ENCODE assay signal across 12 cellular contexts in the genomic region with DNA sequence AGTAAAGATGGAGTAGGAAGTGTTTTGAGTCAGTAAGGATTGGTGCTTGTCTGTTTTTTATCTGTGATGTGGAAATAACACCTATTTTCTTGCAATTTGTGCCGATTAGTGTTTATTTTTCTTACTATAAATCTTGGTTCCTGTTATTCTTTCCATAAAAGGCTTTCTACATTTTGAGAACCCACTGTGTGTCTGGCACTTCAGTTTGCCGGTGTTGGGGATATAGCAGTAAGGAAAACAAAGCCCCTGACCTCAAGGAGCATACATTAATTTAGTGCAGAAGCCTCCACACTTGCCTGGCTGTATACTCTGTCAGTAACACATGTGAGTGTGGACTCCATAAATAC. TPM values are rescaled to one million over a fixed set of nuclear protein-coding genes. Genes with fewer than 3 reads are reported as not detected.
DNase-seq lines count a peak whose midpoint lies in the region; ATAC-seq, FAIRE-seq and TF ChIP-seq lines count a peak whose summit lies in the region.
"Had no signal": no experiment of that assay in that cellular context is flagged by ENCODE, and none has a peak within 500 bp of the region (broad histone marks: within the 10 kb centered on the region; RNA-seq: fewer than 3 reads in every experiment).

No MANE protein-coding gene starts in this region.

- POLR2A ChIA-PET in activated CD4-positive, alpha-beta T cell treated with anti-CD3 and anti-CD28 coated beads, Interleukin-2, amount 10 ng/mL, durations not matched to agents 7 days and 5 days (lab: Charles Lee): no interaction called here
- POLR2A ChIA-PET in PC-3 (lab: Charles Lee; ENCODE audit: unreplicated experiment) (no interaction called here), K562 (lab: Yijun Ruan, JAX) (no interaction called here)

- CTCF ChIA-PET in activated CD4-positive, alpha-beta T cell treated with anti-CD3 and anti-CD28 coated beads, Interleukin-2, amount 10 ng/mL, durations not matched to agents 7 days and 5 days (lab: Charles Lee): interaction anchor here (0.8 to 0.9 kb wide), 2 partner anchors 9 to 14 kb away, joined by 3 to 4 read pairs; no protein-coding TSS in a partner anchor
- CTCF ChIA-PET in PC-3 (lab: Charles Lee) (no interaction called here), K562 (lab: Yijun Ruan, JAX; ENCODE audit: low intra/inter-chr PET ratio) (interaction anchor here (1.8 to 2.1 kb wide), 2 partner anchors 73 to 441 kb away, joined by 4 to 13 read pairs; no protein-coding TSS in a partner anchor)

- BruUV-seq in PC-3 (replicated peaks; lab: Mats Ljungman, UMichigan) (no TSS peak), K562 (replicated peaks; lab: Mats Ljungman, UMichigan) (no TSS peak)

- intact Hi-C loops in PC-3 (cut with micrococcal nuclease) (loop anchor here (2.0 kb wide), 1 partner anchor 46 kb away; a partner anchor contains a TSS), K562 (cut with micrococcal nuclease) (loop anchor here (5.0 kb wide), 1 partner anchor 46 kb away; a partner anchor contains a TSS), gastrocnemius medialis (cut with DNase I; ENCODE audit: low total_unique reads) (loop anchor here (5.0 kb wide), 1 partner anchor 41 kb away; no protein-coding TSS in a partner anchor)

- 63% methylated on average over 2 of the region's 2 CpGs for WGBS in K562 (ENCODE audit: insufficient coverage, low coverage, missing lambda C conversion rate)

- no peak for TF ChIP-seq CTCF in PC-3 (conservative IDR thresholded peaks at IDR 0.05; ENCODE audit: low read depth, low read length)
- TF ChIP-seq CTCF in K562 (IDR thresholded peaks at IDR 0.05 in 2 of 3, conservative IDR thresholded peaks at IDR 0.05 in 1 of 3; ENCODE audit: insufficient read depth in 2 of 3, low read depth in 1 of 3, low read length in 3 of 3): no peak
- no peak for TF ChIP-seq CTCF in gastrocnemius medialis (IDR thresholded peaks at IDR 0.05 in 4 of 5, conservative IDR thresholded peaks at IDR 0.05 in 1 of 5)
- no peak for TF ChIP-seq CTCF in neural progenitor cell (IDR thresholded peaks at IDR 0.05)

- TF ChIP-seq EP300 in K562 (IDR thresholded peaks at IDR 0.05; ENCODE audit: low read length): no peak

- H3K4me2 ChIP-seq in PC-3 (ENCODE audit: low read length): peak overlapping the region; percentile 78
- no peak overlapping the region for H3K4me2 ChIP-seq in K562 (ENCODE audit: insufficient read depth, low read length)
- H3K4me2 ChIP-seq in neural progenitor cell: no peak overlapping the region

- TF ChIP-seq POLR2A in K562 (conservative IDR thresholded peaks at IDR 0.05): no peak
- no peak for TF ChIP-seq POLR2A in gastrocnemius medialis (IDR thresholded peaks at IDR 0.05)

- H3K27ac Mint-ChIP-seq in activated CD4-positive, alpha-beta T cell treated with anti-CD3 and anti-CD28 coated beads, Interleukin-2, amount 10 ng/mL, durations not matched to agents 7 days and 5 days: peak overlapping the region; percentile 78
- no peak overlapping the region for H3K27ac Mint-ChIP-seq in neural progenitor cell

- H4K20me1 ChIP-seq in PC-3 (ENCODE audit: low read length): peaks cover 15% of the 10 kb centered on the region; the same call in 1 of the 2 replicates
- H4K20me1 ChIP-seq in K562 (replicated peaks; ENCODE audit: control insufficient read depth, insufficient read depth, low read length): peaks cover 15% of the 10 kb centered on the region; the same call in 1 of the 2 replicates
- H4K20me1 ChIP-seq in neural progenitor cell (ENCODE audit: low read depth): peaks cover 4% of the 10 kb centered on the region

- no peaks in the 10 kb centered on the region for H3K9me3 Mint-ChIP-seq in activated CD4-positive, alpha-beta T cell treated with anti-CD3 and anti-CD28 coated beads, Interleukin-2, amount 10 ng/mL, durations not matched to agents 7 days and 5 days
- no peaks in the 10 kb centered on the region for H3K9me3 Mint-ChIP-seq in neural progenitor cell

- TF ChIP-seq RAD21 in K562 (CRISPR knock-in tag; conservative IDR thresholded peaks at IDR 0.05 in 1 of 2, IDR thresholded peaks at IDR 0.05 in 1 of 2): no peak

- H3K36me3 ChIP-seq in PC-3 (ENCODE audit: low read depth, low read length) (peaks cover 24% of the 10 kb centered on the region), K562 (ENCODE audit: control insufficient read depth, insufficient read depth, low read length) (peaks cover 77% of the 10 kb centered on the region), gastrocnemius medialis (peaks cover 3 to 54% of the 10 kb centered on the region in 2 donors), neural progenitor cell (peaks cover 32% of the 10 kb centered on the region)
- H3K36me3 ChIP-seq: ovary had no signal

- peaks cover 3% of the 10 kb centered on the region for H3F3A ChIP-seq in PC-3 (ENCODE audit: low read length, unreplicated experiment)
- H3F3A ChIP-seq in neural progenitor cell (ENCODE audit: low read depth): peaks cover 24% of the 10 kb centered on the region

- no peaks in the 10 kb centered on the region for H3K9me3 ChIP-seq in PC-3 (ENCODE audit: low read length)
- no peaks in the 10 kb centered on the region for H3K9me3 ChIP-seq in K562 (replicated peaks; ENCODE audit: control insufficient read depth, insufficient read depth, low read depth, low read length)
- H3K9me3 ChIP-seq in gastrocnemius medialis: no peaks in the 10 kb centered on the region
- no peaks in the 10 kb centered on the region for H3K9me3 ChIP-seq in neural progenitor cell (ENCODE audit: low read depth)
- H3K9me3 ChIP-seq: lower lobe of right lung, ovary had no signal

- H3K4me1 Mint-ChIP-seq in activated CD4-positive, alpha-beta T cell treated with anti-CD3 and anti-CD28 coated beads, Interleukin-2, amount 10 ng/mL, durations not matched to agents 7 days and 5 days: peaks cover 51% of the 10 kb centered on the region
- no peaks in the 10 kb centered on the region for H3K4me1 Mint-ChIP-seq in neural progenitor cell

- no peaks in the 10 kb centered on the region for H3K27me3 Mint-ChIP-seq in activated CD4-positive, alpha-beta T cell treated with anti-CD3 and anti-CD28 coated beads, Interleukin-2, amount 10 ng/mL, durations not matched to agents 7 days and 5 days
- no peaks in the 10 kb centered on the region for H3K27me3 Mint-ChIP-seq in neural progenitor cell (ENCODE audit: insufficient read depth, low read depth)

- H3K4me3 ChIP-seq in PC-3 (ENCODE audit: low read length) (0 out of 2 replicates have a peak overlapping the region, but pooled peaks have one; percentile 11), K562 (no peak overlapping the region), gastrocnemius medialis (no peak overlapping the region), neural progenitor cell (no peak overlapping the region)
- H3K4me3 ChIP-seq: lower lobe of right lung, ovary had no signal

- FAIRE-seq in K562 (lab: Jason Lieb, UNC): no peak

- peaks cover 67% of the 10 kb centered on the region for H3K36me3 Mint-ChIP-seq in activated CD4-positive, alpha-beta T cell treated with anti-CD3 and anti-CD28 coated beads, Interleukin-2, amount 10 ng/mL, durations not matched to agents 7 days and 5 days (ENCODE audit: low read depth)
- H3K36me3 Mint-ChIP-seq in neural progenitor cell: peaks cover 41% of the 10 kb centered on the region

- no peak overlapping the region for H2AFZ ChIP-seq in PC-3 (ENCODE audit: low read length)
- H2AFZ ChIP-seq in K562 (ENCODE audit: low read depth, low read length): no peak overlapping the region
- H2AFZ ChIP-seq in neural progenitor cell (replicated peaks): no peak overlapping the region

- 0 out of 2 replicates have a peak, but pooled peaks cover 9% of the 10 kb centered on the region for H3K79me2 ChIP-seq in PC-3 (ENCODE audit: low read length)
- H3K79me2 ChIP-seq in K562 (ENCODE audit: control insufficient read depth, insufficient read depth, low read length): peaks cover 11% of the 10 kb centered on the region; the same call in 2 of the 3 replicates
- peaks cover 36% of the 10 kb centered on the region for H3K79me2 ChIP-seq in neural progenitor cell (ENCODE audit: low read depth)

- ATAC-seq in PC-3 (no peak), K562 (no peak), gastrocnemius medialis (no peak), HG03460 (IDR thresholded peaks at IDR 0.05; ENCODE audit: unreplicated experiment) (no peak), GM21576 (IDR thresholded peaks at IDR 0.05; ENCODE audit: unreplicated experiment) (no peak)
- ATAC-seq: esophagus mucosa had no signal

- in situ Hi-C loops in K562 (cut with MboI) (no loop called here), gastrocnemius medialis (cut with MboI; ENCODE audit: low sequenced_read_pairs in 4 of 4) (no loop called here)

- no peak for DNase-seq in activated CD4-positive, alpha-beta T cell treated with anti-CD3 and anti-CD28 coated beads, Interleukin-2, amount 10 ng/mL, durations not matched to agents 7 days and 5 days
- no peak for DNase-seq in activated CD4-positive, alpha-beta T cell treated with anti-CD3 and anti-CD28 coated beads for 48 hours
- no peak for DNase-seq in PC-3
- no peak for DNase-seq in K562 (ENCODE audit: extremely low read depth in 1 of 4, low spot score in 3 of 4)
- no peak for DNase-seq in gastrocnemius medialis
- no peak for DNase-seq in neural progenitor cell (ENCODE audit: low spot score)
- DNase-seq: GOT3, lower lobe of right lung, ovary had no signal

- H3K4me3 Mint-ChIP-seq in activated CD4-positive, alpha-beta T cell treated with anti-CD3 and anti-CD28 coated beads, Interleukin-2, amount 10 ng/mL, durations not matched to agents 7 days and 5 days: peak overlapping the region; percentile 14
- no peak overlapping the region for H3K4me3 Mint-ChIP-seq in neural progenitor cell

- H3K9me2 ChIP-seq in PC-3 (replicated peaks; ENCODE audit: low read length): no peaks in the 10 kb centered on the region

- H3K27me3 ChIP-seq in PC-3 (ENCODE audit: low read length) (no peaks in the 10 kb centered on the region), K562 (ENCODE audit: control insufficient read depth in 2 of 2, insufficient read depth in 2 of 2, low read length in 2 of 2) (no peaks in the 10 kb centered on the region), gastrocnemius medialis (no peaks in the 10 kb centered on the region), neural progenitor cell (no peaks in the 10 kb centered on the region)
- H3K27me3 ChIP-seq: ovary had no signal

- H3K9ac ChIP-seq in PC-3 (ENCODE audit: low read length) (0 out of 2 replicates have a peak overlapping the region, but pooled peaks have one; percentile 9), K562 (ENCODE audit: insufficient read depth in 1 of 2, low read depth in 2 of 2, low read length in 2 of 2) (no peak overlapping the region), neural progenitor cell (no peak overlapping the region)

- H3K27ac ChIP-seq in PC-3 (ENCODE audit: low read length) (peak overlapping the region; percentile 64), K562 (ENCODE audit: extremely low read depth, low read depth, low read length) (peak overlapping the region; percentile 11; the same call in 1 of the 3 replicates), gastrocnemius medialis (peak overlapping the region; percentile 31 to 56 (median 46)), neural progenitor cell (no peak overlapping the region)
- H3K27ac ChIP-seq: lower lobe of right lung, ovary had no signal

- H3K4me1 ChIP-seq in PC-3 (ENCODE audit: insufficient read depth, low read length) (peaks cover 16% of the 10 kb centered on the region), K562 (replicated peaks in 1 of 2; ENCODE audit: control insufficient read depth in 2 of 2, insufficient read depth in 2 of 2, low read length in 2 of 2) (peaks cover 9 to 11% of the 10 kb centered on the region in 2 experiments), gastrocnemius medialis (peaks cover 9% of the 10 kb centered on the region in 2 donors), neural progenitor cell (no peaks in the 10 kb centered on the region)

- no peaks in the 10 kb centered on the region for H3K9me1 ChIP-seq in K562 (ENCODE audit: control insufficient read depth, insufficient read depth, low read length)

RNA-seq across cellular contexts. Expression of a gene that starts 35.6 kb away (rescaled TPM):
- total RNA-seq in activated CD4-positive, alpha-beta T cell treated with anti-CD3 and anti-CD28 coated beads, Interleukin-2, amount 10 ng/mL, durations not matched to agents 7 days and 5 days: 10 to 100 TPM; 16.1 to 16.6 TPM
- total RNA-seq in PC-3 (2014; rRNA removed) (6.1 and 6.3 TPM in 2 replicates), K562 (2014; rRNA removed) (7.4 and 8.0 TPM in 2 replicates), K562 (2014; rRNA removed; fragmentation: Illumina TruSeq; extraction: Trizol) (8.2 and 9.3 TPM in 2 replicates), K562 (2015; rRNA removed; fragmentation: Illumina TruSeq; extraction: Trizol) (5.4 and 6.0 TPM in 2 replicates), K562 (2021) (11.2 and 12.8 TPM in 2 replicates), gastrocnemius medialis (10 to 100 TPM; 21.8 to 34.3 (median 24.8) TPM), neural progenitor cell (ENCODE audit: low replicate concordance) (27.7 and 69.8 TPM in 2 replicates)
- total RNA-seq in K562 (2011; cell fraction: chromatin; rRNA removed; ENCODE audit: low replicate concordance): 22.1 and 52.0 TPM in 2 replicates
- 15.7 and 16.2 TPM in 2 replicates for total RNA-seq in K562 (2011; cell fraction: nucleolus; rRNA removed)
- total RNA-seq in K562 (2011; cell fraction: nucleoplasm; rRNA removed): 17.7 and 19.2 TPM in 2 replicates
- polyA plus RNA-seq in K562 (2011; rRNA removed) (10.0 and 10.9 TPM in 2 replicates), K562 (2014; fragmentation: Illumina TruSeq; extraction: Trizol) (7.5 and 8.4 TPM in 2 replicates), K562 (2014; fragmentation: Nextera tagmentation; extraction: Ambion mirVana) (1 to 10 TPM; 1.6 to 4.1 TPM), K562 (2014; rRNA removed) (7.5 and 7.7 TPM in 2 replicates)
- 12.0 and 12.4 TPM in 2 replicates for polyA plus RNA-seq in K562 (2011; cell fraction: cytosol; rRNA removed)
- 10.6 and 15.7 TPM in 2 replicates for polyA plus RNA-seq in K562 (2011; cell fraction: nucleus; rRNA removed)
- 8.0 and 12.3 TPM in 2 replicates for polyA plus RNA-seq in K562 (2012)
- 10.5 and 11.8 TPM in 2 replicates for polyA minus RNA-seq in K562 (2011; rRNA and poly(A)+ RNA removed)
- 7.3 and 8.7 TPM in 2 replicates for polyA minus RNA-seq in K562 (2011; cell fraction: cytosol; rRNA and poly(A)+ RNA removed)
- 8.9 and 11.8 TPM in 2 replicates for polyA minus RNA-seq in K562 (2011; cell fraction: nucleus; rRNA and poly(A)+ RNA removed)

RNA-seq across cellular contexts. Expression of a gene that starts 46.5 kb away (rescaled TPM):
- 100 to 1,000 TPM; 141 to 146 TPM for total RNA-seq in activated CD4-positive, alpha-beta T cell treated with anti-CD3 and anti-CD28 coated beads, Interleukin-2, amount 10 ng/mL, durations not matched to agents 7 days and 5 days
- total RNA-seq in PC-3 (2014; rRNA removed): 67.4 and 88.5 TPM in 2 replicates
- total RNA-seq in K562 (2011; cell fraction: chromatin; rRNA removed; ENCODE audit: low replicate concordance): 64.2 and 98.3 TPM in 2 replicates
- total RNA-seq in K562 (2011; cell fraction: nucleolus; rRNA removed): 52.0 and 54.5 TPM in 2 replicates
- total RNA-seq in K562 (2011; cell fraction: nucleoplasm; rRNA removed): 63.2 and 73.9 TPM in 2 replicates
- total RNA-seq in K562 (2014; rRNA removed): 95.1 and 111 TPM in 2 replicates
- total RNA-seq in K562 (2014; rRNA removed; fragmentation: Illumina TruSeq; extraction: Trizol): 86.6 and 88.2 TPM in 2 replicates
- 90.7 and 93.9 TPM in 2 replicates for total RNA-seq in K562 (2015; rRNA removed; fragmentation: Illumina TruSeq; extraction: Trizol)
- 78.5 and 95.2 TPM in 2 replicates for total RNA-seq in K562 (2021)
- 118 and 129 TPM in 2 replicates for polyA plus RNA-seq in K562 (2011; rRNA removed)
- 116 and 133 TPM in 2 replicates for polyA plus RNA-seq in K562 (2011; cell fraction: cytosol; rRNA removed)
- 41.7 and 49.3 TPM in 2 replicates for polyA plus RNA-seq in K562 (2011; cell fraction: nucleus; rRNA removed)
- polyA plus RNA-seq in K562 (2012): 90.9 and 131 TPM in 2 replicates
- polyA plus RNA-seq in K562 (2014; fragmentation: Illumina TruSeq; extraction: Trizol): 95.7 and 105 TPM in 2 replicates
- polyA plus RNA-seq in K562 (2014; fragmentation: Nextera tagmentation; extraction: Ambion mirVana): 10 to 100 TPM; 19.5 to 25.7 TPM
- 150 and 179 TPM in 2 replicates for polyA plus RNA-seq in K562 (2014; rRNA removed)
- 160 and 181 TPM in 2 replicates for polyA minus RNA-seq in K562 (2011; rRNA and poly(A)+ RNA removed)
- polyA minus RNA-seq in K562 (2011; cell fraction: cytosol; rRNA and poly(A)+ RNA removed): 57.2 and 71.0 TPM in 2 replicates
- polyA minus RNA-seq in K562 (2011; cell fraction: nucleus; rRNA and poly(A)+ RNA removed): 53.3 and 75.0 TPM in 2 replicates
- total RNA-seq in gastrocnemius medialis: 100 to 1,000 TPM; 104 to 120 (median 115) TPM
- total RNA-seq in neural progenitor cell (ENCODE audit: low replicate concordance): 152 and 157 TPM in 2 replicates
